In genomic region chr17:48671697-48672171, GRCh38 we compare ENCODE assay signal across 8 cellular contexts. TPM values are rescaled to one million over a fixed set of nuclear protein-coding genes. Genes with fewer than 3 reads are reported as not detected.
DNase-seq lines count a peak whose midpoint lies in the region; ATAC-seq and TF ChIP-seq lines count a peak whose summit lies in the region.

No MANE protein-coding gene starts in this region.

- no TSS peak for BruUV-seq in Panc1 (replicated peaks; lab: Mats Ljungman, UMichigan)

- CTCF ChIA-PET in CD4-positive, alpha-beta memory T cell (lab: Charles Lee; ENCODE audit: partially characterized antibody), result interaction anchor here (0.8 to 2.7 kb wide), 4 partner anchors 12 to 212 kb away, joined by 3 to 9 read pairs (median 4); no protein-coding TSS in a partner anchor
- CTCF ChIA-PET in Panc1 (lab: Charles Lee), result interaction anchor here (0.6 to 1.2 kb wide), 4 partner anchors 23 to 216 kb away, joined by 3 to 6 read pairs (median 3); no protein-coding TSS in a partner anchor

- ATAC-seq in Panc1 (peak; percentile 88), HG02798 (IDR thresholded peaks at IDR 0.05; ENCODE audit: poor library complexity, unreplicated experiment) (no peak)

- no peaks in the 10 kb centered on the region for H3K9me3 Mint-ChIP-seq in CD4-positive, alpha-beta memory T cell
- no peaks in the 10 kb centered on the region for H3K9me3 Mint-ChIP-seq in nephron progenitor cell

- in situ Hi-C loops in Panc1 (cut with HindIII; ENCODE audit: low pct_unique_long_range_greater_than_20kb, low sequenced_read_pairs), result no loop called here

- H3K36me3 ChIP-seq in CD4-positive, alpha-beta memory T cell (ENCODE audit: insufficient read depth, low read length), result no peaks in the 10 kb centered on the region
- H3K36me3 ChIP-seq in Panc1 (ENCODE audit: control insufficient read depth, insufficient read depth, low read length), result no peaks in the 10 kb centered on the region

- no peaks in the 10 kb centered on the region for H3K9me3 ChIP-seq in CD4-positive, alpha-beta memory T cell (ENCODE audit: control insufficient read depth in 1 of 2, low read length in 2 of 2)
- no peaks in the 10 kb centered on the region for H3K9me3 ChIP-seq in Panc1 (ENCODE audit: control insufficient read depth, insufficient read depth, low read depth, low read length)

- peak; percentile 56 to 66 (median 60) for DNase-seq in CD4-positive, alpha-beta memory T cell
- DNase-seq in HT1080 (ENCODE audit: low read depth) (peak; percentile 58), Panc1 (ENCODE audit: low read depth, low spot score) (peak; percentile 25), fibroblast of villous mesenchyme (ENCODE audit: low read depth) (peak; percentile 76), nephron progenitor cell (peak; percentile 82)
- peak; percentile 40 to 61 for DNase-seq in activated T-helper 1 cell treated with anti-CD3 and anti-CD28 coated beads, Interleukin-2, amount 50 U/mL, for 16 hours (ENCODE audit: low read depth in 1 of 2, low spot score in 1 of 2)
- peak; percentile 34 to 65 (median 60) for DNase-seq in stimulated activated naive CD4-positive, alpha-beta T cell (lab: John Stamatoyannopoulos, UW)

- intact Hi-C loops in CD4-positive, alpha-beta memory T cell (cut with micrococcal nuclease), result loop anchor here (1.0 to 2.0 kb wide), 4 partner anchors 133 to 361 kb away; no protein-coding TSS in a partner anchor
- intact Hi-C loops in Panc1 (cut with micrococcal nuclease; ENCODE audit: unreplicated experiment), result no loop called here

- no peak overlapping the region for H3K27ac ChIP-seq in CD4-positive, alpha-beta memory T cell (ENCODE audit: low read depth, low read length)
- peak overlapping the region; percentile 17; the same call in 1 of the 2 replicates for H3K27ac ChIP-seq in Panc1 (ENCODE audit: low read length)

- H3K4me1 Mint-ChIP-seq in CD4-positive, alpha-beta memory T cell, result peaks cover 0 to 6% (median 3%) of the 10 kb centered on the region in 4 donors
- H3K4me1 Mint-ChIP-seq in nephron progenitor cell, result peaks cover 8% of the 10 kb centered on the region

- no peak overlapping the region for H3K27ac Mint-ChIP-seq in CD4-positive, alpha-beta memory T cell
- H3K27ac Mint-ChIP-seq in nephron progenitor cell, result no peak overlapping the region

- no peaks in the 10 kb centered on the region for H3K36me3 Mint-ChIP-seq in CD4-positive, alpha-beta memory T cell
- H3K36me3 Mint-ChIP-seq in nephron progenitor cell (ENCODE audit: low read depth), result peaks cover 53% of the 10 kb centered on the region

- no peaks in the 10 kb centered on the region for H3K27me3 ChIP-seq in CD4-positive, alpha-beta memory T cell (ENCODE audit: insufficient read depth, low read length)
- H3K27me3 ChIP-seq in Panc1 (ENCODE audit: control insufficient read depth, insufficient read depth, low read length), result no peaks in the 10 kb centered on the region

- TF ChIP-seq CTCF in Panc1 (IDR thresholded peaks at IDR 0.05) (peak; percentile 99), fibroblast of villous mesenchyme (IDR thresholded peaks at IDR 0.05; ENCODE audit: insufficient read depth, low read depth, low read length) (peak; percentile 92), nephron progenitor cell (IDR thresholded peaks at IDR 0.05) (peak; percentile 82)

- POLR2A ChIA-PET in CD4-positive, alpha-beta memory T cell (lab: Charles Lee; ENCODE audit: partially characterized antibody), result no interaction called here
- POLR2A ChIA-PET in Panc1 (lab: Charles Lee), result no interaction called here

- no peaks in the 10 kb centered on the region for H3K4me1 ChIP-seq in CD4-positive, alpha-beta memory T cell (ENCODE audit: insufficient read depth, low read length)
- peaks cover 5% of the 10 kb centered on the region for H3K4me1 ChIP-seq in Panc1 (ENCODE audit: control insufficient read depth, insufficient read depth, low read length)

- H3K4me3 ChIP-seq in CD4-positive, alpha-beta memory T cell (ENCODE audit: low read length in 2 of 2), result no peak overlapping the region
- H3K4me3 ChIP-seq in Panc1 (ENCODE audit: low read depth in 2 of 2, low read length in 2 of 2), result peak overlapping the region in 1 of 2 experiments; percentile 36; a peak in 2 of 4 replicates
- H3K4me3 ChIP-seq in fibroblast of villous mesenchyme (ENCODE audit: low read depth, low read length), result peak overlapping the region; percentile 58

- peak overlapping the region in 7 of 8 donors; percentile 17 to 78 (median 39) for H3K4me3 Mint-ChIP-seq in CD4-positive, alpha-beta memory T cell
- peak overlapping the region; percentile 9 for H3K4me3 Mint-ChIP-seq in nephron progenitor cell

- H3K27me3 Mint-ChIP-seq in CD4-positive, alpha-beta memory T cell, result peaks cover 23 to 33% of the 10 kb centered on the region in 2 donors
- peaks cover 29% of the 10 kb centered on the region for H3K27me3 Mint-ChIP-seq in nephron progenitor cell (ENCODE audit: low read depth, poor library complexity)

RNA-seq across cellular contexts. Expression of gene HOXB9, which starts 45.6 kb away (rescaled TPM):
- not detected for total RNA-seq in CD4-positive, alpha-beta memory T cell
- polyA plus RNA-seq in CD4-positive, alpha-beta memory T cell, result not detected
- total RNA-seq in HT1080 (2014; rRNA removed; shearing (Covaris generic)), result 25.1 and 31.4 TPM in 2 replicates
- 70.5 and 79.1 TPM in 2 replicates for polyA plus RNA-seq in HT1080 (2015; cell fraction: cytosol; rRNA removed)
- 63.8 and 72.9 TPM in 2 replicates for polyA plus RNA-seq in HT1080 (2015; cell fraction: nucleus; rRNA removed)
- total RNA-seq in Panc1 (2021; ENCODE audit: unreplicated experiment), result 65.9 TPM
- 83.0 TPM for polyA plus RNA-seq in Panc1 (2012; ENCODE audit: insufficient read length)
- not detected in 2 replicates for total RNA-seq in fibroblast of villous mesenchyme

RNA-seq across cellular contexts. Expression of gene PRAC1, which starts 50.6 kb away (rescaled TPM):
- not detected for total RNA-seq in CD4-positive, alpha-beta memory T cell
- polyA plus RNA-seq in CD4-positive, alpha-beta memory T cell, result not detected
- total RNA-seq in HT1080 (2014; rRNA removed; shearing (Covaris generic)), result not detected in 2 replicates
- not detected in 2 replicates for polyA plus RNA-seq in HT1080 (2015; cell fraction: cytosol; rRNA removed)
- polyA plus RNA-seq in HT1080 (2015; cell fraction: nucleus; rRNA removed), result not detected in 2 replicates
- total RNA-seq in Panc1 (2021; ENCODE audit: unreplicated experiment) (not detected), fibroblast of villous mesenchyme (not detected in 2 replicates)
- polyA plus RNA-seq in Panc1 (2012; ENCODE audit: insufficient read length), result not detected

RNA-seq across cellular contexts. Expression of gene PRAC2, which starts 51.3 kb away (rescaled TPM):
- not detected for total RNA-seq in CD4-positive, alpha-beta memory T cell
- polyA plus RNA-seq in CD4-positive, alpha-beta memory T cell, result not detected
- total RNA-seq in HT1080 (2014; rRNA removed; shearing (Covaris generic)), result not detected in 2 replicates
- not detected in 2 replicates for polyA plus RNA-seq in HT1080 (2015; cell fraction: cytosol; rRNA removed)
- polyA plus RNA-seq in HT1080 (2015; cell fraction: nucleus; rRNA removed), result not detected in 2 replicates
- total RNA-seq in Panc1 (2021; ENCODE audit: unreplicated experiment) (not detected), fibroblast of villous mesenchyme (not detected in 2 replicates)
- not detected for polyA plus RNA-seq in Panc1 (2012; ENCODE audit: insufficient read length)

RNA-seq across cellular contexts. Expression of gene HOXB8, which starts 56.6 kb away (rescaled TPM):
- not detected for total RNA-seq in CD4-positive, alpha-beta memory T cell
- polyA plus RNA-seq in CD4-positive, alpha-beta memory T cell, result not detected
- total RNA-seq in HT1080 (2014; rRNA removed; shearing (Covaris generic)), result 10.8 and 11.2 TPM in 2 replicates
- polyA plus RNA-seq in HT1080 (2015; cell fraction: cytosol; rRNA removed), result 10.9 and 11.3 TPM in 2 replicates
- polyA plus RNA-seq in HT1080 (2015; cell fraction: nucleus; rRNA removed), result 11.4 and 17.7 TPM in 2 replicates
- 45.9 TPM for total RNA-seq in Panc1 (2021; ENCODE audit: unreplicated experiment)
- polyA plus RNA-seq in Panc1 (2012; ENCODE audit: insufficient read length), result 47.8 TPM
- total RNA-seq in fibroblast of villous mesenchyme, result not detected in 2 replicates

RNA-seq across cellular contexts. Expression of gene HOXB13, which starts 56.8 kb away (rescaled TPM):
- total RNA-seq in CD4-positive, alpha-beta memory T cell, result not detected
- not detected for polyA plus RNA-seq in CD4-positive, alpha-beta memory T cell
- 0.11 and 0.13 TPM in 2 replicates for total RNA-seq in HT1080 (2014; rRNA removed; shearing (Covaris generic))
- 0.37 and 0.70 TPM in 2 replicates for polyA plus RNA-seq in HT1080 (2015; cell fraction: cytosol; rRNA removed)
- 0.62 and 0.92 TPM in 2 replicates for polyA plus RNA-seq in HT1080 (2015; cell fraction: nucleus; rRNA removed)
- total RNA-seq in Panc1 (2021; ENCODE audit: unreplicated experiment) (8.1 TPM), fibroblast of villous mesenchyme (under 0.01 and 0.32 TPM in 2 replicates)
- 11.7 TPM for polyA plus RNA-seq in Panc1 (2012; ENCODE audit: insufficient read length)

Comparison
In these comparisons a context has a peak if more than half of its experiments do, and no peak if none do; other contexts are left out.
1. DNase-seq: peak in every context shown above with its lines; median percentile 82 in nephron progenitor cell; 76 in fibroblast of villous mesenchyme; 60 in CD4-positive, alpha-beta memory T cell; 60 in stimulated activated naive CD4-positive, alpha-beta T cell; 58 in HT1080; 50 in activated T-helper 1 cell treated with anti-CD3 and anti-CD28 coated beads, Interleukin-2, amount 50 U/mL, for 16 hours; 25 in Panc1.
2. RNA of gene HOXB9, which starts 45.6 kb away (total RNA-seq): 65.9 TPM in Panc1 (single experiment) and 25.1 to 31.4 TPM in HT1080; not detected in CD4-positive, alpha-beta memory T cell and not detected in fibroblast of villous mesenchyme; every median in the first group is over 10 times any median in the second.
3. Peak in every context shown above with its lines, with median percentiles within 50 percentile points of each other: CTCF ChIP-seq.